ENCODE assay signal across 21 cellular contexts in the genomic region with DNA sequence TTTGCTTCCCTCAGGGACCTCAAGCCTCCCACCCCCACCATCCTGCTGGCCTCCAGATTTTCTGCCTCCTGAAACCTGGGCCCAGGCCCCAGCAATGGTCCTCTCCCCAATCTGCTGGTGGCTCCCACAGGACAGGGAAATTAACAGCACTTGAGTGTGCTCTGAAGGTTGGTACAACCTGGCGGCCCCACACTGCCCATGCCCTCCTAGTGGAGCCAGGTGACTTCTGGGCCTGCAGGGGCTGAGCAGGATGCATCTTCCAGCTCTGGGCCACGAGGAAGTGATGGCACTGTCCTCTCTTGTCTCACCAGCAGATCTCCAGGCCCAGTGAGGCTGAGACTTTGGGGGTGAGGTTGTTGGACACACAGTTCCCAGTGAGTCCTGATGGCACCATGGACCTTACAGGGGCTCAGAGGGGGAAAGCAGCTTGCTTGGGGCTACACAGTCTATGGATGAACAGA. TPM values are rescaled to one million over a fixed set of nuclear protein-coding genes. Genes with fewer than 3 reads are reported as not detected.
DNase-seq lines count a peak whose midpoint lies in the region; ATAC-seq and TF ChIP-seq lines count a peak whose summit lies in the region.
"Had no signal": no experiment of that assay in that cellular context is flagged by ENCODE, and none has a peak within 500 bp of the region (broad histone marks: within the 10 kb centered on the region; RNA-seq: fewer than 3 reads in every experiment).

No MANE protein-coding gene starts in this region.

- H3K36me3 ChIP-seq in lower lobe of right lung (no peaks in the 10 kb centered on the region), brain microvascular endothelial cell (replicated peaks) (no peaks in the 10 kb centered on the region)
- H3K36me3 ChIP-seq: BLaER1 treated with 17β-estradiol and CSF1 and Interleukin-3, amounts not matched to agents 10 nM and 100 nM; cardiac muscle cell; esophagus squamous epithelium; ovary; uterus had no signal

- H3K27ac ChIP-seq in lower lobe of right lung (no peak overlapping the region), brain microvascular endothelial cell (no peak overlapping the region)
- H3K27ac ChIP-seq: BLaER1 treated with 17β-estradiol and CSF1 and Interleukin-3, amounts not matched to agents 10 nM and 100 nM; cardiac muscle cell; esophagus squamous epithelium; ovary had no signal

- no peak for ATAC-seq in activated T-helper 17 cell treated with anti-CD3 and anti-CD28 coated beads, Interleukin-2, amount 50 U/mL, for 72 hours (replicated peaks)
- ATAC-seq in lower lobe of right lung, result no peak
- no peak for ATAC-seq in stimulated activated effector memory CD8-positive, alpha-beta T cell treated with anti-CD3 and anti-CD28 coated beads, Interleukin-12 subunit alpha, Interleukin-12 subunit beta, amount 100 ng/mL, for 72 hours
- no peak for ATAC-seq in GM21360 (IDR thresholded peaks at IDR 0.05; ENCODE audit: unreplicated experiment)
- ATAC-seq: left lobe of liver had no signal

- TF ChIP-seq CTCF in lower lobe of right lung (IDR thresholded peaks at IDR 0.05), result no peak
- TF ChIP-seq CTCF in brain microvascular endothelial cell (IDR thresholded peaks at IDR 0.05; ENCODE audit: low read depth, low read length, missing control alignments), result no peak

- H3K9me3 Mint-ChIP-seq in activated naive CD4-positive, alpha-beta T cell treated with anti-CD3 and anti-CD28 coated beads for 36 hours, result no peaks in the 10 kb centered on the region
- no peaks in the 10 kb centered on the region for H3K9me3 Mint-ChIP-seq in activated T-helper 17 cell treated with anti-CD3 and anti-CD28 coated beads, Interleukin-2, amount 50 U/mL, for 72 hours
- no peaks in the 10 kb centered on the region for H3K9me3 Mint-ChIP-seq in stimulated activated effector memory CD8-positive, alpha-beta T cell treated with anti-CD3 and anti-CD28 coated beads, Interleukin-12 subunit alpha, Interleukin-12 subunit beta, amount 100 ng/mL, for 72 hours

- H3K27ac Mint-ChIP-seq in activated naive CD4-positive, alpha-beta T cell treated with anti-CD3 and anti-CD28 coated beads for 36 hours, result peak overlapping the region; percentile 26
- peak overlapping the region; percentile 58 for H3K27ac Mint-ChIP-seq in activated T-helper 17 cell treated with anti-CD3 and anti-CD28 coated beads, Interleukin-2, amount 50 U/mL, for 72 hours
- peak overlapping the region; percentile 52 for H3K27ac Mint-ChIP-seq in stimulated activated effector memory CD8-positive, alpha-beta T cell treated with anti-CD3 and anti-CD28 coated beads, Interleukin-12 subunit alpha, Interleukin-12 subunit beta, amount 100 ng/mL, for 72 hours

- CTCF ChIA-PET in activated naive CD4-positive, alpha-beta T cell treated with anti-CD3 and anti-CD28 coated beads for 36 hours (lab: Charles Lee), result interaction anchor here (1.2 kb wide), 1 partner anchor 131 kb away, joined by 3 read pairs; no protein-coding TSS in a partner anchor

- H3K4me3 ChIP-seq in lower lobe of right lung, result no peak overlapping the region
- no peak overlapping the region for H3K4me3 ChIP-seq in brain microvascular endothelial cell (ENCODE audit: low read depth, low read length)
- H3K4me3 ChIP-seq: BLaER1 treated with 17β-estradiol and CSF1 and Interleukin-3, amounts not matched to agents 10 nM and 100 nM; cardiac muscle cell; esophagus squamous epithelium; ovary; uterus had no signal

- intact Hi-C loops in activated naive CD4-positive, alpha-beta T cell treated with anti-CD3 and anti-CD28 coated beads for 36 hours (cut with micrococcal nuclease), result loop anchor here (5.0 kb wide), 4 partner anchors 257 to 1033 kb away; partner anchors contain the start of gene RPS24
- intact Hi-C loops in lower lobe of right lung (cut with DNase I), result no loop called here

- H3K9me3 ChIP-seq in lower lobe of right lung, result no peaks in the 10 kb centered on the region
- H3K9me3 ChIP-seq: BLaER1 treated with 17β-estradiol and CSF1 and Interleukin-3, amounts not matched to agents 10 nM and 100 nM; esophagus squamous epithelium; ovary; uterus had no signal

- H3K4me3 Mint-ChIP-seq in activated naive CD4-positive, alpha-beta T cell treated with anti-CD3 and anti-CD28 coated beads for 36 hours, result no peak overlapping the region
- H3K4me3 Mint-ChIP-seq in activated T-helper 17 cell treated with anti-CD3 and anti-CD28 coated beads, Interleukin-2, amount 50 U/mL, for 72 hours, result peak overlapping the region; percentile 80
- H3K4me3 Mint-ChIP-seq in stimulated activated effector memory CD8-positive, alpha-beta T cell treated with anti-CD3 and anti-CD28 coated beads, Interleukin-12 subunit alpha, Interleukin-12 subunit beta, amount 100 ng/mL, for 72 hours, result no peak overlapping the region

- no peaks in the 10 kb centered on the region for H3K27me3 ChIP-seq in lower lobe of right lung (ENCODE audit: low read depth)
- no peaks in the 10 kb centered on the region for H3K27me3 ChIP-seq in brain microvascular endothelial cell (replicated peaks)
- H3K27me3 ChIP-seq: cardiac muscle cell, esophagus squamous epithelium, ovary had no signal

- in situ Hi-C loops in brain microvascular endothelial cell (cut with HindIII; ENCODE audit: low pct_ligation_motif_present, low sequenced_read_pairs), result no loop called here

- peaks cover 2% of the 10 kb centered on the region for H3K27me3 Mint-ChIP-seq in activated naive CD4-positive, alpha-beta T cell treated with anti-CD3 and anti-CD28 coated beads for 36 hours (ENCODE audit: low read depth)
- H3K27me3 Mint-ChIP-seq in activated T-helper 17 cell treated with anti-CD3 and anti-CD28 coated beads, Interleukin-2, amount 50 U/mL, for 72 hours, result no peaks in the 10 kb centered on the region

- no peak for DNase-seq in activated naive CD4-positive, alpha-beta T cell treated with anti-CD3 and anti-CD28 coated beads for 36 hours
- no peak for DNase-seq in activated naive CD4-positive, alpha-beta T cell treated with Interleukin-2 at 50 U/mL for 16 hours
- DNase-seq in lower lobe of right lung (peak; percentile 28), brain microvascular endothelial cell (no peak), DMS79 (lab: John Stamatoyannopoulos, UW) (no peak)
- no peak for DNase-seq in stimulated activated effector memory CD8-positive, alpha-beta T cell treated with anti-CD3 and anti-CD28 coated beads, Interleukin-12 subunit alpha, Interleukin-12 subunit beta, amount 100 ng/mL, for 72 hours (ENCODE audit: low spot score in 2 of 2)
- DNase-seq: activated CD8-positive, alpha-beta memory T cell treated with anti-CD3 and anti-CD28 coated beads for 24 hours; activated T-cell treated with anti-CD3 and anti-CD28 coated beads, Interleukin-2, amount 50 U/mL, for 48 hours; DMS79 treated with DMSO at 0.1 percent for 48 hours; esophagus squamous epithelium; HCEC 1CT; NCI-H1417 treated with DMSO at 0.1 percent for 48 hours; NCI-H526 treated with DMSO at 0.1 percent for 48 hours; stimulated activated CD4-positive, alpha-beta T cell treated with anti-CD3 and anti-CD28 coated beads, Interleukin-4, amount 100 ng/mL, for 24 hours; uterus had no signal

- no peaks in the 10 kb centered on the region for H3K36me3 Mint-ChIP-seq in activated naive CD4-positive, alpha-beta T cell treated with anti-CD3 and anti-CD28 coated beads for 36 hours (ENCODE audit: low read depth)
- H3K36me3 Mint-ChIP-seq in activated T-helper 17 cell treated with anti-CD3 and anti-CD28 coated beads, Interleukin-2, amount 50 U/mL, for 72 hours (ENCODE audit: low read depth), result peaks cover 5% of the 10 kb centered on the region
- H3K36me3 Mint-ChIP-seq in stimulated activated effector memory CD8-positive, alpha-beta T cell treated with anti-CD3 and anti-CD28 coated beads, Interleukin-12 subunit alpha, Interleukin-12 subunit beta, amount 100 ng/mL, for 72 hours, result peaks cover 6% of the 10 kb centered on the region

- H3K4me1 Mint-ChIP-seq in activated naive CD4-positive, alpha-beta T cell treated with anti-CD3 and anti-CD28 coated beads for 36 hours (ENCODE audit: low read depth), result peaks cover 29% of the 10 kb centered on the region
- peaks cover 29% of the 10 kb centered on the region for H3K4me1 Mint-ChIP-seq in activated T-helper 17 cell treated with anti-CD3 and anti-CD28 coated beads, Interleukin-2, amount 50 U/mL, for 72 hours
- H3K4me1 Mint-ChIP-seq in stimulated activated effector memory CD8-positive, alpha-beta T cell treated with anti-CD3 and anti-CD28 coated beads, Interleukin-12 subunit alpha, Interleukin-12 subunit beta, amount 100 ng/mL, for 72 hours, result peaks cover 40% of the 10 kb centered on the region

- peaks cover 28% of the 10 kb centered on the region for H3K4me1 ChIP-seq in lower lobe of right lung
- H3K4me1 ChIP-seq: uterus had no signal

RNA-seq across cellular contexts. Expression of gene ZMIZ1, which starts 3.6 kb away (rescaled TPM):
- total RNA-seq in activated naive CD4-positive, alpha-beta T cell treated with anti-CD3 and anti-CD28 coated beads for 36 hours, result 10 to 100 TPM; 15.6 to 18.3 TPM
- total RNA-seq in activated T-helper 17 cell treated with anti-CD3 and anti-CD28 coated beads, Interleukin-2, amount 50 U/mL, for 72 hours, result 10 to 100 TPM; 32.9 to 82.6 TPM
- total RNA-seq in lower lobe of right lung, result 102 TPM
